1 cellular context compared by ENCODE assay signal in the genomic region with DNA sequence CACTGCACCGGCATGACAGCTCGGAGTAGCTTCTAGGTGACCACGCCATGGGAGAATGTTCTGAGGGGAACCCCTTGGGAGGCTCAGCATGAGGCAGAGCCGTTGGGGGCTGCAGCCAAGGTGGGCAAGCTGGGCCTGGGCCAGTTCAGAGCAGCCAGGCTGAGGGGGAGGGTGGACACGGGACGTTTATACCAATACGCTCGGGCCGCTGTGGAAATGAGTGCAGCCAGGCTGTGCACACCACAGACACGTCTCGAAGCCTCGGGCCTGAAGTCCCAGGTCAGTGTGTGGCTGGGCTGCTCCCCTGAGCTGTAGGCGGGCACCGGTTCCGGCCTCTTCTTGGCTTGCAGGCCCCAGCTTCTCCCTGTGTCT.
TF ChIP-seq lines count a peak whose summit lies in the region.

No MANE protein-coding gene starts in this region.

TF ChIP-seq in HepG2, 621 proteins besides CTCF, POLR2A, EP300 and RAD21:
- TF ChIP-seq, protein P1, sequence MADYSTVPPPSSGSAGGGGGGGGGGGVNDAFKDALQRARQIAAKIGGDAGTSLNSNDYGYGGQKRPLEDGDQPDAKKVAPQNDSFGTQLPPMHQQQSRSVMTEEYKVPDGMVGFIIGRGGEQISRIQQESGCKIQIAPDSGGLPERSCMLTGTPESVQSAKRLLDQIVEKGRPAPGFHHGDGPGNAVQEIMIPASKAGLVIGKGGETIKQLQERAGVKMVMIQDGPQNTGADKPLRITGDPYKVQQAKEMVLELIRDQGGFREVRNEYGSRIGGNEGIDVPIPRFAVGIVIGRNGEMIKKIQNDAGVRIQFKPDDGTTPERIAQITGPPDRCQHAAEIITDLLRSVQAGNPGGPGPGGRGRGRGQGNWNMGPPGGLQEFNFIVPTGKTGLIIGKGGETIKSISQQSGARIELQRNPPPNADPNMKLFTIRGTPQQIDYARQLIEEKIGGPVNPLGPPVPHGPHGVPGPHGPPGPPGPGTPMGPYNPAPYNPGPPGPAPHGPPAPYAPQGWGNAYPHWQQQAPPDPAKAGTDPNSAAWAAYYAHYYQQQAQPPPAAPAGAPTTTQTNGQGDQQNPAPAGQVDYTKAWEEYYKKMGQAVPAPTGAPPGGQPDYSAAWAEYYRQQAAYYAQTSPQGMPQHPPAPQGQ (CRISPR knock-in tag; IDR thresholded peaks at IDR 0.05; ENCODE audit: borderline replicate concordance), result no peak
- TF ChIP-seq, protein P2, sequence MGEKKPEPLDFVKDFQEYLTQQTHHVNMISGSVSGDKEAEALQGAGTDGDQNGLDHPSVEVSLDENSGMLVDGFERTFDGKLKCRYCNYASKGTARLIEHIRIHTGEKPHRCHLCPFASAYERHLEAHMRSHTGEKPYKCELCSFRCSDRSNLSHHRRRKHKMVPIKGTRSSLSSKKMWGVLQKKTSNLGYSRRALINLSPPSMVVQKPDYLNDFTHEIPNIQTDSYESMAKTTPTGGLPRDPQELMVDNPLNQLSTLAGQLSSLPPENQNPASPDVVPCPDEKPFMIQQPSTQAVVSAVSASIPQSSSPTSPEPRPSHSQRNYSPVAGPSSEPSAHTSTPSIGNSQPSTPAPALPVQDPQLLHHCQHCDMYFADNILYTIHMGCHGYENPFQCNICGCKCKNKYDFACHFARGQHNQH (CRISPR knock-in tag; IDR thresholded peaks at IDR 0.05), result no peak
- no peak for TF ChIP-seq MXI1 (IDR thresholded peaks at IDR 0.05; ENCODE audit: borderline replicate concordance, low read depth, low read length)
- no peak for TF ChIP-seq ZNF891 (CRISPR knock-in tag; IDR thresholded peaks at IDR 0.05)
- TF ChIP-seq ZNF7 (CRISPR knock-in tag; IDR thresholded peaks at IDR 0.05), result no peak
- TF ChIP-seq MAFG (CRISPR knock-in tag; IDR thresholded peaks at IDR 0.05), result no peak
- no peak for TF ChIP-seq PAF1 (CRISPR knock-in tag; IDR thresholded peaks at IDR 0.05)
- no peak for TF ChIP-seq HNRNPK (IDR thresholded peaks at IDR 0.05; ENCODE audit: low read depth, low read length, poor library complexity, severe bottlenecking)
- no peak for TF ChIP-seq PHB2 (IDR thresholded peaks at IDR 0.05; ENCODE audit: partially characterized antibody)
- TF ChIP-seq, protein P3, sequence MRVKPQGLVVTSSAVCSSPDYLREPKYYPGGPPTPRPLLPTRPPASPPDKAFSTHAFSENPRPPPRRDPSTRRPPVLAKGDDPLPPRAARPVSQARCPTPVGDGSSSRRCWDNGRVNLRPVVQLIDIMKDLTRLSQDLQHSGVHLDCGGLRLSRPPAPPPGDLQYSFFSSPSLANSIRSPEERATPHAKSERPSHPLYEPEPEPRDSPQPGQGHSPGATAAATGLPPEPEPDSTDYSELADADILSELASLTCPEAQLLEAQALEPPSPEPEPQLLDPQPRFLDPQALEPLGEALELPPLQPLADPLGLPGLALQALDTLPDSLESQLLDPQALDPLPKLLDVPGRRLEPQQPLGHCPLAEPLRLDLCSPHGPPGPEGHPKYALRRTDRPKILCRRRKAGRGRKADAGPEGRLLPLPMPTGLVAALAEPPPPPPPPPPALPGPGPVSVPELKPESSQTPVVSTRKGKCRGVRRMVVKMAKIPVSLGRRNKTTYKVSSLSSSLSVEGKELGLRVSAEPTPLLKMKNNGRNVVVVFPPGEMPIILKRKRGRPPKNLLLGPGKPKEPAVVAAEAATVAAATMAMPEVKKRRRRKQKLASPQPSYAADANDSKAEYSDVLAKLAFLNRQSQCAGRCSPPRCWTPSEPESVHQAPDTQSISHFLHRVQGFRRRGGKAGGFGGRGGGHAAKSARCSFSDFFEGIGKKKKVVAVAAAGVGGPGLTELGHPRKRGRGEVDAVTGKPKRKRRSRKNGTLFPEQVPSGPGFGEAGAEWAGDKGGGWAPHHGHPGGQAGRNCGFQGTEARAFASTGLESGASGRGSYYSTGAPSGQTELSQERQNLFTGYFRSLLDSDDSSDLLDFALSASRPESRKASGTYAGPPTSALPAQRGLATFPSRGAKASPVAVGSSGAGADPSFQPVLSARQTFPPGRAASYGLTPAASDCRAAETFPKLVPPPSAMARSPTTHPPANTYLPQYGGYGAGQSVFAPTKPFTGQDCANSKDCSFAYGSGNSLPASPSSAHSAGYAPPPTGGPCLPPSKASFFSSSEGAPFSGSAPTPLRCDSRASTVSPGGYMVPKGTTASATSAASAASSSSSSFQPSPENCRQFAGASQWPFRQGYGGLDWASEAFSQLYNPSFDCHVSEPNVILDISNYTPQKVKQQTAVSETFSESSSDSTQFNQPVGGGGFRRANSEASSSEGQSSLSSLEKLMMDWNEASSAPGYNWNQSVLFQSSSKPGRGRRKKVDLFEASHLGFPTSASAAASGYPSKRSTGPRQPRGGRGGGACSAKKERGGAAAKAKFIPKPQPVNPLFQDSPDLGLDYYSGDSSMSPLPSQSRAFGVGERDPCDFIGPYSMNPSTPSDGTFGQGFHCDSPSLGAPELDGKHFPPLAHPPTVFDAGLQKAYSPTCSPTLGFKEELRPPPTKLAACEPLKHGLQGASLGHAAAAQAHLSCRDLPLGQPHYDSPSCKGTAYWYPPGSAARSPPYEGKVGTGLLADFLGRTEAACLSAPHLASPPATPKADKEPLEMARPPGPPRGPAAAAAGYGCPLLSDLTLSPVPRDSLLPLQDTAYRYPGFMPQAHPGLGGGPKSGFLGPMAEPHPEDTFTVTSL (CRISPR knock-in tag; IDR thresholded peaks at IDR 0.05; ENCODE audit: borderline replicate concordance), result no peak
- no peak for TF ChIP-seq PHF20 (CRISPR knock-in tag; IDR thresholded peaks at IDR 0.05)
- TF ChIP-seq REXO4 (CRISPR knock-in tag; IDR thresholded peaks at IDR 0.05; ENCODE audit: borderline replicate concordance), result no peak
- TF ChIP-seq, protein P4, sequence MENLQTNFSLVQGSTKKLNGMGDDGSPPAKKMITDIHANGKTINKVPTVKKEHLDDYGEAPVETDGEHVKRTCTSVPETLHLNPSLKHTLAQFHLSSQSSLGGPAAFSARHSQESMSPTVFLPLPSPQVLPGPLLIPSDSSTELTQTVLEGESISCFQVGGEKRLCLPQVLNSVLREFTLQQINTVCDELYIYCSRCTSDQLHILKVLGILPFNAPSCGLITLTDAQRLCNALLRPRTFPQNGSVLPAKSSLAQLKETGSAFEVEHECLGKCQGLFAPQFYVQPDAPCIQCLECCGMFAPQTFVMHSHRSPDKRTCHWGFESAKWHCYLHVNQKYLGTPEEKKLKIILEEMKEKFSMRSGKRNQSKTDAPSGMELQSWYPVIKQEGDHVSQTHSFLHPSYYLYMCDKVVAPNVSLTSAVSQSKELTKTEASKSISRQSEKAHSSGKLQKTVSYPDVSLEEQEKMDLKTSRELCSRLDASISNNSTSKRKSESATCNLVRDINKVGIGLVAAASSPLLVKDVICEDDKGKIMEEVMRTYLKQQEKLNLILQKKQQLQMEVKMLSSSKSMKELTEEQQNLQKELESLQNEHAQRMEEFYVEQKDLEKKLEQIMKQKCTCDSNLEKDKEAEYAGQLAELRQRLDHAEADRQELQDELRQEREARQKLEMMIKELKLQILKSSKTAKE (CRISPR knock-in tag; IDR thresholded peaks at IDR 0.05; ENCODE audit: borderline replicate concordance), result no peak
- TF ChIP-seq, protein P5, sequence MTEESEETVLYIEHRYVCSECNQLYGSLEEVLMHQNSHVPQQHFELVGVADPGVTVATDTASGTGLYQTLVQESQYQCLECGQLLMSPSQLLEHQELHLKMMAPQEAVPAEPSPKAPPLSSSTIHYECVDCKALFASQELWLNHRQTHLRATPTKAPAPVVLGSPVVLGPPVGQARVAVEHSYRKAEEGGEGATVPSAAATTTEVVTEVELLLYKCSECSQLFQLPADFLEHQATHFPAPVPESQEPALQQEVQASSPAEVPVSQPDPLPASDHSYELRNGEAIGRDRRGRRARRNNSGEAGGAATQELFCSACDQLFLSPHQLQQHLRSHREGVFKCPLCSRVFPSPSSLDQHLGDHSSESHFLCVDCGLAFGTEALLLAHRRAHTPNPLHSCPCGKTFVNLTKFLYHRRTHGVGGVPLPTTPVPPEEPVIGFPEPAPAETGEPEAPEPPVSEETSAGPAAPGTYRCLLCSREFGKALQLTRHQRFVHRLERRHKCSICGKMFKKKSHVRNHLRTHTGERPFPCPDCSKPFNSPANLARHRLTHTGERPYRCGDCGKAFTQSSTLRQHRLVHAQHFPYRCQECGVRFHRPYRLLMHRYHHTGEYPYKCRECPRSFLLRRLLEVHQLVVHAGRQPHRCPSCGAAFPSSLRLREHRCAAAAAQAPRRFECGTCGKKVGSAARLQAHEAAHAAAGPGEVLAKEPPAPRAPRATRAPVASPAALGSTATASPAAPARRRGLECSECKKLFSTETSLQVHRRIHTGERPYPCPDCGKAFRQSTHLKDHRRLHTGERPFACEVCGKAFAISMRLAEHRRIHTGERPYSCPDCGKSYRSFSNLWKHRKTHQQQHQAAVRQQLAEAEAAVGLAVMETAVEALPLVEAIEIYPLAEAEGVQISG (CRISPR knock-in tag; IDR thresholded peaks at IDR 0.05), result no peak
- no peak for TF ChIP-seq MATR3 (CRISPR knock-in tag; IDR thresholded peaks at IDR 0.05)
- TF ChIP-seq, protein P6, sequence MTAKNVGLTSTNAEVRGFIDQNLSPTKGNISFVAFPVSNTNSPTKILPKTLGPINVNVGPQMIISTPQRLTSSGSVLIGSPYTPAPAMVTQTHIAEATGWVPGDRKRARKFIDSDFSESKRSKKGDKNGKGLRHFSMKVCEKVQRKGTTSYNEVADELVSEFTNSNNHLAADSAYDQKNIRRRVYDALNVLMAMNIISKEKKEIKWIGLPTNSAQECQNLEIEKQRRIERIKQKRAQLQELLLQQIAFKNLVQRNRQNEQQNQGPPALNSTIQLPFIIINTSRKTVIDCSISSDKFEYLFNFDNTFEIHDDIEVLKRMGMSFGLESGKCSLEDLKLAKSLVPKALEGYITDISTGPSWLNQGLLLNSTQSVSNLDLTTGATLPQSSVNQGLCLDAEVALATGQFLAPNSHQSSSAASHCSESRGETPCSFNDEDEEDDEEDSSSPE (CRISPR knock-in tag; IDR thresholded peaks at IDR 0.05), result no peak
- TF ChIP-seq, protein P7, sequence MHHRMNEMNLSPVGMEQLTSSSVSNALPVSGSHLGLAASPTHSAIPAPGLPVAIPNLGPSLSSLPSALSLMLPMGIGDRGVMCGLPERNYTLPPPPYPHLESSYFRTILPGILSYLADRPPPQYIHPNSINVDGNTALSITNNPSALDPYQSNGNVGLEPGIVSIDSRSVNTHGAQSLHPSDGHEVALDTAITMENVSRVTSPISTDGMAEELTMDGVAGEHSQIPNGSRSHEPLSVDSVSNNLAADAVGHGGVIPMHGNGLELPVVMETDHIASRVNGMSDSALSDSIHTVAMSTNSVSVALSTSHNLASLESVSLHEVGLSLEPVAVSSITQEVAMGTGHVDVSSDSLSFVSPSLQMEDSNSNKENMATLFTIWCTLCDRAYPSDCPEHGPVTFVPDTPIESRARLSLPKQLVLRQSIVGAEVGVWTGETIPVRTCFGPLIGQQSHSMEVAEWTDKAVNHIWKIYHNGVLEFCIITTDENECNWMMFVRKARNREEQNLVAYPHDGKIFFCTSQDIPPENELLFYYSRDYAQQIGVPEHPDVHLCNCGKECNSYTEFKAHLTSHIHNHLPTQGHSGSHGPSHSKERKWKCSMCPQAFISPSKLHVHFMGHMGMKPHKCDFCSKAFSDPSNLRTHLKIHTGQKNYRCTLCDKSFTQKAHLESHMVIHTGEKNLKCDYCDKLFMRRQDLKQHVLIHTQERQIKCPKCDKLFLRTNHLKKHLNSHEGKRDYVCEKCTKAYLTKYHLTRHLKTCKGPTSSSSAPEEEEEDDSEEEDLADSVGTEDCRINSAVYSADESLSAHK (CRISPR knock-in tag; IDR thresholded peaks at IDR 0.05; ENCODE audit: borderline replicate concordance), result no peak
- no peak for TF ChIP-seq ZFYVE20 (CRISPR knock-in tag; IDR thresholded peaks at IDR 0.05; ENCODE audit: borderline replicate concordance, low read depth)
- TF ChIP-seq GPN1 (CRISPR knock-in tag; IDR thresholded peaks at IDR 0.05; ENCODE audit: borderline replicate concordance), result no peak
- TF ChIP-seq BRD4 (CRISPR knock-in tag; IDR thresholded peaks at IDR 0.05), result no peak
